In genomic region chr4:185203380-185204237, GRCh38 we compare ENCODE assay signal across 1 cellular context.
TF ChIP-seq lines count a peak whose summit lies in the region.

Gene CFAP97, minus strand, starts transcription at chr4:185204000. Its CDS starts 12,804 bp downstream, at chr4:185191196.

TF ChIP-seq in SK-N-SH, 30 proteins besides CTCF, POLR2A, EP300 and RAD21 (continued from another document):
- TF ChIP-seq IRF3 (IDR thresholded peaks at IDR 0.05; ENCODE audit: low read depth, low read length): no peak
- no peak for TF ChIP-seq YY1 (IDR thresholded peaks at IDR 0.05; ENCODE audit: low read depth)
- no peak for TF ChIP-seq RXRA (IDR thresholded peaks at IDR 0.05; ENCODE audit: borderline replicate concordance, low read depth)
- peak; percentile 49; the same call in 1 of the 2 replicates for TF ChIP-seq GABPA (IDR thresholded peaks at IDR 0.05; ENCODE audit: low read depth)
- no peak for TF ChIP-seq FOXM1 (IDR thresholded peaks at IDR 0.05; ENCODE audit: low read depth)
- TF ChIP-seq NRF1 (IDR thresholded peaks at IDR 0.05; ENCODE audit: low read depth, low read length): peak; percentile 24; the same call in 1 of the 2 replicates
- TF ChIP-seq RFX5 (IDR thresholded peaks at IDR 0.05; ENCODE audit: low read length): no peak
- no peak; the same call in 1 of the 2 replicates for TF ChIP-seq SIN3A (IDR thresholded peaks at IDR 0.05; ENCODE audit: borderline replicate concordance, low read depth, low read length)
- TF ChIP-seq RCOR1 (IDR thresholded peaks at IDR 0.05; ENCODE audit: low read length): no peak
- TF ChIP-seq MEF2A (IDR thresholded peaks at IDR 0.05; ENCODE audit: borderline replicate concordance, low read depth): no peak
- TF ChIP-seq MAX (IDR thresholded peaks at IDR 0.05; ENCODE audit: low read depth): peak; percentile 53; the same call in 1 of the 2 replicates
- no peak for TF ChIP-seq TAF1 (IDR thresholded peaks at IDR 0.05; ENCODE audit: borderline replicate concordance, low read depth, low read length)
- TF ChIP-seq PBX3 (IDR thresholded peaks at IDR 0.05): no peak
TF ChIP-seq in SK-N-SH: peak in this region for 7.
